Comparison of ENCODE assay signal across 8 cellular contexts in genomic region chr2:196131949-196132925, GRCh38. TPM values are rescaled to one million over a fixed set of nuclear protein-coding genes. Genes with fewer than 3 reads are reported as not detected.
DNase-seq lines count a peak whose midpoint lies in the region; ATAC-seq and TF ChIP-seq lines count a peak whose summit lies in the region.

No MANE protein-coding gene starts in this region.

- no peaks in the 10 kb centered on the region for H3K9me3 ChIP-seq in BE2C

- DNase-seq in BE2C (peak; percentile 10), activated T-cell treated with anti-CD3 and anti-CD28 coated beads for 1 hour (ENCODE audit: low read depth) (peak; percentile 38), left colon (peak in 1 of 2 donors; percentile 43), NCI-H526 (lab: John Stamatoyannopoulos, UW) (no peak), left ventricle myocardium superior (no peak), GM13977 (ENCODE audit: low spot score) (no peak)

- peaks cover 14% of the 10 kb centered on the region for H3K36me3 ChIP-seq in BE2C

- H3K4me3 ChIP-seq in BE2C (ENCODE audit: low read depth, low read length) = no peak overlapping the region

- peak; percentile 8 for ATAC-seq in left colon
- ATAC-seq in left ventricle myocardium superior = no peak
- ATAC-seq in GM21515 (IDR thresholded peaks at IDR 0.05; ENCODE audit: unreplicated experiment) = no peak

- H3K4me1 Mint-ChIP-seq in IgD-negative memory B cell = peaks cover 1 to 15% (median 8%) of the 10 kb centered on the region in 3 donors

- no peaks in the 10 kb centered on the region for H3K4me1 ChIP-seq in BE2C

- H3K27me3 Mint-ChIP-seq in IgD-negative memory B cell = no peaks in the 10 kb centered on the region

- TF ChIP-seq CTCF in BE2C (IDR thresholded peaks at IDR 0.05; ENCODE audit: low read depth, low read length) (no peak), GM13977 (IDR thresholded peaks at IDR 0.05; ENCODE audit: extremely low read depth, insufficient read depth, missing control alignments) (no peak)

- no peaks in the 10 kb centered on the region for H3K27me3 ChIP-seq in BE2C

- H3K9me3 Mint-ChIP-seq in IgD-negative memory B cell = peaks cover 8 to 40% (median 34%) of the 10 kb centered on the region in 3 donors

- peak overlapping the region in 2 of 4 donors; percentile 2 to 27 for H3K4me3 Mint-ChIP-seq in IgD-negative memory B cell

- peaks cover 26% of the 10 kb centered on the region for H3K36me3 Mint-ChIP-seq in IgD-negative memory B cell

- in situ Hi-C loops in GM13977 (cut with MboI; ENCODE audit: low pct_unique_long_range_greater_than_20kb, low sequenced_read_pairs, unreplicated experiment) = no loop called here

- peak overlapping the region; percentile 68 to 91 (median 74) for H3K27ac Mint-ChIP-seq in IgD-negative memory B cell

- intact Hi-C loops in left colon (cut with DNase I, micrococcal nuclease) = no loop called here
- intact Hi-C loops in left ventricle myocardium superior (cut with micrococcal nuclease) = no loop called here

RNA-seq across cellular contexts. Expression of gene STK17B, which starts 39.1 kb away (rescaled TPM):
- 2.3 TPM for polyA plus RNA-seq in BE2C (2012; ENCODE audit: insufficient read depth, insufficient read length, low read depth)
- 71.9 TPM for polyA plus RNA-seq in IgD-negative memory B cell
- total RNA-seq in left colon (10 to 100 TPM; 43.1 to 59.9 TPM), left ventricle myocardium superior (7.2 TPM)

Comparison
In these comparisons a context has a peak if more than half of its experiments do, and no peak if none do; other contexts are left out.
1. DNase-seq: peak in BE2C (single experiment) and activated T-cell treated with anti-CD3 and anti-CD28 coated beads for 1 hour (single experiment); none in NCI-H526 (0 of 2), left ventricle myocardium superior (single experiment) and GM13977 (single experiment).